Comparison of ENCODE assay signal across 8 cellular contexts in genomic region chr5:131262953-131263541, GRCh38. TPM values are rescaled to one million over a fixed set of nuclear protein-coding genes. Genes with fewer than 3 reads are reported as not detected.
DNase-seq lines count a peak whose midpoint lies in the region; ATAC-seq and TF ChIP-seq lines count a peak whose summit lies in the region.

No MANE protein-coding gene starts in this region.

- TF ChIP-seq POLR2A in GM19193 (IDR thresholded peaks at IDR 0.05; ENCODE audit: extremely low read depth, insufficient read depth, insufficient read length) (peak; percentile 15), sigmoid colon (IDR thresholded peaks at IDR 0.05) (no peak)

- H3K4me1 ChIP-seq in CD4-positive, alpha-beta memory T cell (ENCODE audit: insufficient read depth, low read length): peaks cover 63% of the 10 kb centered on the region
- H3K4me1 ChIP-seq in sigmoid colon: peaks cover 0 to 22% (median 15%) of the 10 kb centered on the region in 4 donors

- H3K27ac ChIP-seq in CD4-positive, alpha-beta memory T cell (ENCODE audit: low read depth, low read length): peak overlapping the region; percentile 96
- peak overlapping the region; percentile 94 for H3K27ac ChIP-seq in VCaP
- peak overlapping the region; percentile 84 to 92 (median 89) for H3K27ac ChIP-seq in sigmoid colon

- TF ChIP-seq EP300 in sigmoid colon (IDR thresholded peaks at IDR 0.05): no peak

- H3K27me3 Mint-ChIP-seq in CD4-positive, alpha-beta memory T cell: no peaks in the 10 kb centered on the region

- no peak for DNase-seq in CD4-positive, alpha-beta memory T cell
- peak; percentile 20 for DNase-seq in glomerular visceral epithelial cell (ENCODE audit: extremely low spot score)
- no peak for DNase-seq in sigmoid colon
- no peak for DNase-seq in AG08396 (ENCODE audit: low spot score)
- no peak for DNase-seq in T1000 (lab: John Stamatoyannopoulos, UW)

- H3K4me3 Mint-ChIP-seq in CD4-positive, alpha-beta memory T cell: peak overlapping the region; percentile 89 to 95 (median 92)

- POLR2A ChIA-PET in CD4-positive, alpha-beta memory T cell (lab: Charles Lee; ENCODE audit: partially characterized antibody): interaction anchor here (0.6 to 30.3 kb wide), 35 partner anchors 4 to 269 kb away, joined by 3 to 1078 read pairs (median 7); partner anchors contain the start of genes CDC42SE2 and HINT1

- H3K36me3 Mint-ChIP-seq in CD4-positive, alpha-beta memory T cell: peaks cover 16 to 47% of the 10 kb centered on the region in 2 donors

- peaks cover 30 to 63% (median 45%) of the 10 kb centered on the region in 4 donors for H3K4me1 Mint-ChIP-seq in CD4-positive, alpha-beta memory T cell

- H3K27me3 ChIP-seq in CD4-positive, alpha-beta memory T cell (ENCODE audit: insufficient read depth, low read length): no peaks in the 10 kb centered on the region
- no peaks in the 10 kb centered on the region for H3K27me3 ChIP-seq in sigmoid colon

- no peak for TF ChIP-seq CTCF in VCaP (conservative IDR thresholded peaks at IDR 0.05)
- TF ChIP-seq CTCF in sigmoid colon (IDR thresholded peaks at IDR 0.05): no peak

- H3K36me3 ChIP-seq in CD4-positive, alpha-beta memory T cell (ENCODE audit: insufficient read depth, low read length): no peaks in the 10 kb centered on the region
- H3K36me3 ChIP-seq in sigmoid colon: no peaks in the 10 kb centered on the region

- H3K27ac Mint-ChIP-seq in CD4-positive, alpha-beta memory T cell: peak overlapping the region; percentile 88 to 98 (median 94)

- H3K9me3 ChIP-seq in CD4-positive, alpha-beta memory T cell (ENCODE audit: control insufficient read depth in 1 of 2, low read length in 2 of 2): no peaks in the 10 kb centered on the region
- H3K9me3 ChIP-seq in sigmoid colon: no peaks in the 10 kb centered on the region

- WGBS in sigmoid colon, 2 donors: 8 to 18% methylated on average over 10 of the region's 10 CpGs

- peak overlapping the region; percentile 95 to 99 for H3K4me3 ChIP-seq in CD4-positive, alpha-beta memory T cell (ENCODE audit: low read length in 2 of 2)
- H3K4me3 ChIP-seq in sigmoid colon: peak overlapping the region; percentile 72 to 98 (median 85)

- CTCF ChIA-PET in CD4-positive, alpha-beta memory T cell (lab: Charles Lee; ENCODE audit: partially characterized antibody): interaction anchor here (0.7 to 5.6 kb wide), 10 partner anchors 8 to 152 kb away, joined by 3 to 49 read pairs (median 5); no protein-coding TSS in a partner anchor

- ATAC-seq in HG03432 (IDR thresholded peaks at IDR 0.05; ENCODE audit: unreplicated experiment): peak; percentile 12

- intact Hi-C loops in CD4-positive, alpha-beta memory T cell (cut with micrococcal nuclease): loop anchor here (1.0 to 10.0 kb wide), 4 partner anchors 9 to 532 kb away; partner anchors contain the start of genes FNIP1 and LYRM7
- intact Hi-C loops in sigmoid colon (cut with DNase I): loop anchor here (5.0 to 10.0 kb wide), 3 partner anchors 152 to 534 kb away; partner anchors contain the start of genes FNIP1 and RAPGEF6

- H3K9me3 Mint-ChIP-seq in CD4-positive, alpha-beta memory T cell: no peaks in the 10 kb centered on the region

RNA-seq across cellular contexts. Expression of gene CDC42SE2, which starts 0.8 kb away (rescaled TPM):
- 100 to 1,000 TPM; 298 to 316 TPM for total RNA-seq in CD4-positive, alpha-beta memory T cell
- 100 to 1,000 TPM; 414 to 773 TPM for polyA plus RNA-seq in CD4-positive, alpha-beta memory T cell
- total RNA-seq in sigmoid colon: 10 to 100 TPM; 24.1 to 33.2 (median 28.6) TPM
- polyA plus RNA-seq in sigmoid colon: 100 to 1,000 TPM in 1 of 3 donors, 10 to 100 TPM in 2; 67.1 to 109 (median 74.5) TPM

Comparison
In these comparisons a context has a peak if more than half of its experiments do, and no peak if none do; other contexts are left out.
1. RNA of gene CDC42SE2, which starts 0.8 kb away (total RNA-seq): 298 to 316 TPM in CD4-positive, alpha-beta memory T cell; 24.1 to 33.2 TPM in sigmoid colon; every median in the first group is over 4 times any median in the second.
2. Peak in every context shown above with its lines, with median percentiles within 50 percentile points of each other: H3K27ac ChIP-seq.